22 cellular contexts compared by ENCODE assay signal in genomic region chr3:11574981-11575669, GRCh38.
DNase-seq lines count a peak whose midpoint lies in the region; ATAC-seq and TF ChIP-seq lines count a peak whose summit lies in the region.
"Had no signal": no experiment of that assay in that cellular context is flagged by ENCODE, and none has a peak within 500 bp of the region (broad histone marks: within the 10 kb centered on the region; RNA-seq: fewer than 3 reads in every experiment).

No MANE protein-coding gene starts in this region.

- H3K27me3 ChIP-seq in testis = no peaks in the 10 kb centered on the region
- H3K27me3 ChIP-seq: BE2C had no signal

- H3K36me3 Mint-ChIP-seq in activated T-cell treated with anti-CD3 and anti-CD28 coated beads, Interleukin-2, amount 50 U/mL, for 24 hours (ENCODE audit: low read depth) = peaks cover 32% of the 10 kb centered on the region
- H3K36me3 Mint-ChIP-seq in brain (peaks cover 59% of the 10 kb centered on the region), mesothelial cell of epicardium (peaks cover 11% of the 10 kb centered on the region)

- H3K9me3 Mint-ChIP-seq in activated T-cell treated with anti-CD3 and anti-CD28 coated beads, Interleukin-2, amount 50 U/mL, for 24 hours = no peaks in the 10 kb centered on the region
- H3K9me3 Mint-ChIP-seq in brain (peaks cover 0 to 1% (median 0%) of the 10 kb centered on the region in 5 experiments), mesothelial cell of epicardium (no peaks in the 10 kb centered on the region)

- no peaks in the 10 kb centered on the region for H3K36me3 ChIP-seq in testis (ENCODE audit: low read depth, missing control alignments)
- H3K36me3 ChIP-seq: BE2C had no signal

- no peak overlapping the region for H3K4me3 Mint-ChIP-seq in activated T-cell treated with anti-CD3 and anti-CD28 coated beads, Interleukin-2, amount 50 U/mL, for 24 hours
- H3K4me3 Mint-ChIP-seq in brain (no peak overlapping the region), mesothelial cell of epicardium (no peak overlapping the region)
- H3K4me3 Mint-ChIP-seq: CD4-positive, CD25-positive, alpha-beta regulatory T cell had no signal

- 84 to 86% methylated on average over 20 of the region's 20 CpGs for WGBS in testis, 2 donors

- no peaks in the 10 kb centered on the region for H3K9me3 ChIP-seq in testis
- H3K9me3 ChIP-seq: BE2C, Caco-2 had no signal

- no peak for TF ChIP-seq POLR2A in testis (IDR thresholded peaks at IDR 0.05)

- intact Hi-C loops in testis (cut with DNase I; ENCODE audit: low total_unique reads) = no loop called here

- no peak overlapping the region for H3K4me3 ChIP-seq in testis
- H3K4me3 ChIP-seq: GM23248 had no signal

- no peak for TF ChIP-seq CTCF in brain (conservative IDR thresholded peaks at IDR 0.05)
- no peak for TF ChIP-seq CTCF in mesothelial cell of epicardium (IDR thresholded peaks at IDR 0.05; ENCODE audit: unreplicated experiment)
- TF ChIP-seq CTCF in testis (IDR thresholded peaks at IDR 0.05) = no peak

- peak; percentile 24 for DNase-seq in activated T-cell treated with anti-CD3 and anti-CD28 coated beads, Interleukin-2, amount 50 U/mL, for 24 hours
- DNase-seq in activated T-cell treated with anti-CD3 and anti-CD28 coated beads for 4 hours (no peak), mesothelial cell of epicardium (ENCODE audit: low spot score in 2 of 2, unreplicated experiment in 2 of 2) (no peak), testis (peak; percentile 12), NCI-H69 (lab: John Stamatoyannopoulos, UW) (no peak), NK-92 (lab: John Stamatoyannopoulos, UW; ENCODE audit: unreplicated experiment) (no peak)
- DNase-seq: BE2C; Caco-2; CD4-positive, CD25-positive, alpha-beta regulatory T cell; DMS153; GDM1; GM23248; NCI-H1105; NCI-H2081; NCI-H2171 treated with DMSO at 0.1 percent for 48 hours; NCI-H446; NCI-H526 treated with DMSO at 0.1 percent for 48 hours; OCI-M1; SHP77 treated with DMSO at 0.1 percent for 48 hours had no signal

- H3K27me3 Mint-ChIP-seq in activated T-cell treated with anti-CD3 and anti-CD28 coated beads, Interleukin-2, amount 50 U/mL, for 24 hours = no peaks in the 10 kb centered on the region
- no peaks in the 10 kb centered on the region for H3K27me3 Mint-ChIP-seq in brain
- no peaks in the 10 kb centered on the region for H3K27me3 Mint-ChIP-seq in mesothelial cell of epicardium (ENCODE audit: low read depth)

- no peak overlapping the region for H3K27ac ChIP-seq in testis

- H3K4me1 ChIP-seq in testis = no peaks in the 10 kb centered on the region
- H3K4me1 ChIP-seq: BE2C, Caco-2 had no signal

- H3K4me1 Mint-ChIP-seq in activated T-cell treated with anti-CD3 and anti-CD28 coated beads, Interleukin-2, amount 50 U/mL, for 24 hours (ENCODE audit: low read depth) = peaks cover 16% of the 10 kb centered on the region
- H3K4me1 Mint-ChIP-seq in brain = peaks cover 83% of the 10 kb centered on the region
- H3K4me1 Mint-ChIP-seq in mesothelial cell of epicardium = peaks cover 38% of the 10 kb centered on the region

- H3K27ac Mint-ChIP-seq in activated T-cell treated with anti-CD3 and anti-CD28 coated beads, Interleukin-2, amount 50 U/mL, for 24 hours = peak overlapping the region; percentile 31
- H3K27ac Mint-ChIP-seq in brain (peak overlapping the region; percentile 58 to 88 (median 85)), mesothelial cell of epicardium (peak overlapping the region; percentile 56)

- no peak for ATAC-seq in HG03565 (IDR thresholded peaks at IDR 0.05; ENCODE audit: unreplicated experiment)
- ATAC-seq: HCT116 had no signal

Comparison
In these comparisons a context has a peak if more than half of its experiments do, and no peak if none do; other contexts are left out.
1. DNase-seq: peak in activated T-cell treated with anti-CD3 and anti-CD28 coated beads, Interleukin-2, amount 50 U/mL, for 24 hours (single experiment) and testis (single experiment); none in activated T-cell treated with anti-CD3 and anti-CD28 coated beads for 4 hours (single experiment), mesothelial cell of epicardium (0 of 2), NCI-H69 (single experiment) and NK-92 (single experiment).
2. H3K27ac Mint-ChIP-seq: peak in every context shown above with its lines; median percentile 85 in brain; 56 in mesothelial cell of epicardium; 31 in activated T-cell treated with anti-CD3 and anti-CD28 coated beads, Interleukin-2, amount 50 U/mL, for 24 hours.